In genomic region chr3:11288021-11288491, GRCh38 we compare ENCODE assay signal across 9 cellular contexts. TPM values are rescaled to one million over a fixed set of nuclear protein-coding genes. Genes with fewer than 3 reads are reported as not detected.
DNase-seq lines count a peak whose midpoint lies in the region; ATAC-seq and TF ChIP-seq lines count a peak whose summit lies in the region.
"Had no signal": no experiment of that assay in that cellular context is flagged by ENCODE, and none has a peak within 500 bp of the region (broad histone marks: within the 10 kb centered on the region; RNA-seq: fewer than 3 reads in every experiment).

No MANE protein-coding gene starts in this region.

- H3K4me2 ChIP-seq in Loucy (ENCODE audit: low read depth, low read length, poor library complexity, severe bottlenecking): peak overlapping the region; percentile 67
- H3K4me2 ChIP-seq in mammary epithelial cell (ENCODE audit: insufficient read depth, low read depth, low read length): peak overlapping the region; percentile 78

- no peak overlapping the region for H2AFZ ChIP-seq in Loucy (ENCODE audit: low read length)
- no peak overlapping the region for H2AFZ ChIP-seq in mammary epithelial cell (ENCODE audit: low read depth, low read length)

- 88% methylated on average over 2 of the region's 2 CpGs for WGBS in mammary epithelial cell (ENCODE audit: low coverage, missing lambda C conversion rate)

- peaks cover 56 to 71% of the 10 kb centered on the region in 2 donors for H3K36me3 Mint-ChIP-seq in CD14-positive monocyte
- no peaks in the 10 kb centered on the region for H3K36me3 Mint-ChIP-seq in natural killer cell treated with Interleukin-12 subunit alpha and Interleukin-12 subunit beta and Interleukin-15 and Interleukin-18, amount 100 ng/mL, for 72 hours

- CTCF ChIA-PET in mammary epithelial cell (lab: Charles Lee; ENCODE audit: low non-redundant PET): no interaction called here

- H3K9me2 ChIP-seq in Loucy (replicated peaks; ENCODE audit: low read depth, low read length): no peaks in the 10 kb centered on the region

- H3K27ac ChIP-seq in mammary epithelial cell (ENCODE audit: insufficient read depth, low read depth, low read length): peak overlapping the region; percentile 96

- H3K4me1 Mint-ChIP-seq in CD14-positive monocyte: peaks cover 76% of the 10 kb centered on the region
- H3K4me1 Mint-ChIP-seq in natural killer cell treated with Interleukin-12 subunit alpha and Interleukin-12 subunit beta and Interleukin-15 and Interleukin-18, amount 100 ng/mL, for 72 hours (ENCODE audit: low read depth in 2 of 2): peaks cover 57 to 58% of the 10 kb centered on the region in 2 donors

- peak overlapping the region; percentile 96 to 100 (median 99) for H3K27ac Mint-ChIP-seq in CD14-positive monocyte
- H3K27ac Mint-ChIP-seq in natural killer cell treated with Interleukin-12 subunit alpha and Interleukin-12 subunit beta and Interleukin-15 and Interleukin-18, amount 100 ng/mL, for 72 hours: peak overlapping the region; percentile 92

- H3K9me3 ChIP-seq in Loucy (ENCODE audit: insufficient read depth, low read depth, low read length): no peaks in the 10 kb centered on the region
- no peaks in the 10 kb centered on the region for H3K9me3 ChIP-seq in mammary epithelial cell (replicated peaks; ENCODE audit: insufficient read depth, low read length)

- H3K9ac ChIP-seq in Loucy (ENCODE audit: low read depth, low read length, poor library complexity, severe bottlenecking) (peak overlapping the region; percentile 31), mammary epithelial cell (ENCODE audit: insufficient read depth, low read length) (peak overlapping the region; percentile 72)

- peak overlapping the region; percentile 57 for H3K4me3 ChIP-seq in Loucy (ENCODE audit: low read length, poor library complexity, severe bottlenecking)
- H3K4me3 ChIP-seq in mammary epithelial cell (replicated peaks in 1 of 3; ENCODE audit: insufficient read depth in 1 of 3, low read depth in 2 of 3, low read length in 3 of 3): no peak overlapping the region

- peaks cover 0 to 1% (median 0%) of the 10 kb centered on the region in 3 donors for H3K27me3 Mint-ChIP-seq in CD14-positive monocyte (ENCODE audit: low read depth in 3 of 3)
- no peaks in the 10 kb centered on the region for H3K27me3 Mint-ChIP-seq in natural killer cell treated with Interleukin-12 subunit alpha and Interleukin-12 subunit beta and Interleukin-15 and Interleukin-18, amount 100 ng/mL, for 72 hours

- H4K20me1 ChIP-seq in Loucy (ENCODE audit: insufficient read depth, low read length, poor library complexity, severe bottlenecking) (no peaks in the 10 kb centered on the region), mammary epithelial cell (ENCODE audit: insufficient read depth, low read length) (no peaks in the 10 kb centered on the region)

- peaks cover 9% of the 10 kb centered on the region; the same call in 1 of the 2 replicates for H3F3A ChIP-seq in Loucy (ENCODE audit: low read depth)

- BruUV-seq in mammary epithelial cell (replicated peaks; lab: Mats Ljungman, UMichigan): no TSS peak

- dilution Hi-C loops in mammary epithelial cell (cut with HindIII; ENCODE audit: low sequenced_read_pairs): no loop called here

- TF ChIP-seq CTCF in CD14-positive monocyte (IDR thresholded peaks at IDR 0.05) (no peak), Loucy (conservative IDR thresholded peaks at IDR 0.05; ENCODE audit: low read length) (no peak), mammary epithelial cell (conservative IDR thresholded peaks at IDR 0.05 in 1 of 2, IDR thresholded peaks at IDR 0.05 in 1 of 2; ENCODE audit: extremely low read depth in 1 of 2, insufficient read depth in 1 of 2, low read depth in 1 of 2, low read length in 2 of 2) (no peak)

- no peak for ATAC-seq in natural killer cell treated with Interleukin-12 subunit alpha and Interleukin-12 subunit beta and Interleukin-15 and Interleukin-18, amount 100 ng/mL, for 72 hours
- no peak for ATAC-seq in HG03135 (IDR thresholded peaks at IDR 0.05; ENCODE audit: unreplicated experiment)

- in situ Hi-C loops in mammary epithelial cell (cut with MboI; ENCODE audit: low sequenced_read_pairs in 2 of 2): no loop called here

- peaks cover 38% of the 10 kb centered on the region for H3K4me1 ChIP-seq in Loucy (ENCODE audit: insufficient read depth, low read length, poor library complexity, severe bottlenecking)
- H3K4me1 ChIP-seq in mammary epithelial cell (ENCODE audit: insufficient read depth, low read length): peaks cover 49% of the 10 kb centered on the region

- H3K36me3 ChIP-seq in Loucy (ENCODE audit: insufficient read depth, low read length) (no peaks in the 10 kb centered on the region), mammary epithelial cell (ENCODE audit: insufficient read depth, low read length) (peaks cover 3% of the 10 kb centered on the region)

- H3K9me3 Mint-ChIP-seq in CD14-positive monocyte: peaks cover 0 to 2% (median 0%) of the 10 kb centered on the region in 7 donors
- H3K9me3 Mint-ChIP-seq in natural killer cell treated with Interleukin-12 subunit alpha and Interleukin-12 subunit beta and Interleukin-15 and Interleukin-18, amount 100 ng/mL, for 72 hours: no peaks in the 10 kb centered on the region

- intact Hi-C loops in CD14-positive monocyte (cut with micrococcal nuclease): loop anchor here (2.0 to 5.0 kb wide), 2 partner anchors 13 to 61 kb away; no protein-coding TSS in a partner anchor
- intact Hi-C loops in mammary epithelial cell (cut with micrococcal nuclease): no loop called here

- H3K27me3 ChIP-seq in Loucy (ENCODE audit: insufficient read depth, low read length, poor library complexity, severe bottlenecking) (no peaks in the 10 kb centered on the region), mammary epithelial cell (ENCODE audit: insufficient read depth, low read length) (no peaks in the 10 kb centered on the region)

- H3K79me2 ChIP-seq in Loucy (ENCODE audit: insufficient read depth, low read length) (peaks cover 16% of the 10 kb centered on the region), mammary epithelial cell (ENCODE audit: insufficient read depth, low read length) (peaks cover 43% of the 10 kb centered on the region)

- DNase-seq in CD14-positive monocyte (ENCODE audit: low spot score): no peak
- peak; percentile 22 for DNase-seq in mammary epithelial cell
- no peak for DNase-seq in natural killer cell treated with Interleukin-12 subunit alpha and Interleukin-12 subunit beta and Interleukin-15 and Interleukin-18, amount 100 ng/mL, for 72 hours (ENCODE audit: low spot score)
- DNase-seq in NCI-H446 treated with DMSO at 0.1 percent for 48 hours (lab: John Stamatoyannopoulos, UW): no peak
- no peak for DNase-seq in stimulated activated CD8-positive, alpha-beta memory T cell treated with anti-CD3 and anti-CD28 coated beads, Interleukin-4, amount 100 ng/mL, for 48 hours
- DNase-seq in NCI-H1694 treated with DMSO at 0.1 percent for 48 hours (lab: John Stamatoyannopoulos, UW): no peak
- DNase-seq: NCI-H510A had no signal

- H3K4me3 Mint-ChIP-seq in CD14-positive monocyte: no peak overlapping the region
- H3K4me3 Mint-ChIP-seq in natural killer cell treated with Interleukin-12 subunit alpha and Interleukin-12 subunit beta and Interleukin-15 and Interleukin-18, amount 100 ng/mL, for 72 hours: peak overlapping the region; percentile 23

RNA-seq across cellular contexts. Expression of gene ATG7, which starts 15.9 kb away (rescaled TPM):
- polyA plus RNA-seq in CD14-positive monocyte (100 to 1,000 TPM in 1 of 2 donors, 10 to 100 TPM in 1; 89.7 to 101 TPM), mammary epithelial cell (29.2 TPM)
- 10 to 100 TPM; 35.3 to 51.2 TPM for total RNA-seq in mammary epithelial cell
- polyA minus RNA-seq in mammary epithelial cell: 22.0 TPM
- 10 to 100 TPM; 45.0 to 79.9 TPM for total RNA-seq in natural killer cell treated with Interleukin-12 subunit alpha and Interleukin-12 subunit beta and Interleukin-15 and Interleukin-18, amount 100 ng/mL, for 72 hours
